In the genomic region with DNA sequence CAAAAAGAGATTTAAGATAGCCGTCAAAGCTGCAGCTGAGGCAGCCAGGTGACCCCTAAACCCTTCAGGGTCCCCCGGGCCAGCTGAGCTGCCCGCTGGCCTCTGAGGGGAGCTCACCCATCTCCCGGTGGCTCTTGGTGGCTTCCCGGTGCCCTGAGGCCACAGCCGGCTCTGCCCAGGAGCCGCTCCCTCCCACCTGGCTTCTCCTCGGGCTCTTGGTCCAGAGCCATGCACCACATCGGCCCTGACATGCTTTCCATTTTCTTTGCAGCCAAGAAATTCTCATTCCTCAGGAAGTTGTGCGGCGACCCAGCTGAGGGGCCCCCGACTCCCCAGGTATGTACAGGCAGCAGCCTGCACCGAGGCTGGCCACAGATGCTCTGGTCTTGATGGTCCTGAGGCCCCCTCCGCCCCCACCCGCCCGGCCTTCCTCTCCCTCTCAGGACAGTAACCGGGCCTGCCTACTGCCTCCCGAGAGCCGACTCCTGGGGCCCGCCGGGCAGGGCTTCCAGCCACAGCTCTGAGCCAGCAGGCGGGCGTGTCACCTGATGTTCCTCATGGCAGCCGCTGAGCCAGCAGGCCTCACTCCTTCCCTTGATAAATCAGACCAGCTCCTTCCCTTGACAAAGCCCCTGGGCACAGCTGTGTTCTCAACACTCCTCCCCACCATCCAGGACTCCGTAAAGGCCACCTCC, we compare ENCODE assay signal across 19 cellular contexts. TPM values are rescaled to one million over a fixed set of nuclear protein-coding genes. Genes with fewer than 3 reads are reported as not detected.
A peak's percentile ranks its signal among the peaks of the same experiment; 100 is the strongest.
DNase-seq lines count a peak whose midpoint lies in the region; ATAC-seq and TF ChIP-seq lines count a peak whose summit lies in the region.
"Had no signal": no experiment of that assay in that cellular context is flagged by ENCODE, and none has a peak within 500 bp of the region (broad histone marks: within the 10 kb centered on the region; RNA-seq: fewer than 3 reads in every experiment).

No MANE protein-coding gene starts in this region.

- H3K9me3 ChIP-seq in AG04450 (ENCODE audit: control insufficient read depth, insufficient read depth, low read length) (peaks cover 7% of the 10 kb centered on the region; the same call in 1 of the 2 replicates), PC-3 (ENCODE audit: low read length) (no peaks in the 10 kb centered on the region)
- H3K9me3 ChIP-seq in naive thymus-derived CD4-positive, alpha-beta T cell (ENCODE audit: control insufficient read depth in 2 of 3, low read length in 3 of 3) = no peaks in the 10 kb centered on the region
- H3K9me3 ChIP-seq: Caco-2, left ventricle myocardium inferior had no signal

- no peaks in the 10 kb centered on the region for H3F3A ChIP-seq in PC-3 (ENCODE audit: low read length, unreplicated experiment)

- H3K27me3 ChIP-seq in AG04450 (ENCODE audit: control insufficient read depth, insufficient read depth, low read length) (no peaks in the 10 kb centered on the region), PC-3 (ENCODE audit: low read length) (no peaks in the 10 kb centered on the region)
- H3K27me3 ChIP-seq in naive thymus-derived CD4-positive, alpha-beta T cell (ENCODE audit: control insufficient read depth in 2 of 2, insufficient read depth in 2 of 2, low read length in 2 of 2) = no peaks in the 10 kb centered on the region

- peaks cover 0 to 3% (median 0%) of the 10 kb centered on the region in 11 donors for H3K9me3 Mint-ChIP-seq in naive thymus-derived CD4-positive, alpha-beta T cell
- H3K9me3 Mint-ChIP-seq: activated CD4-positive, alpha-beta memory T cell treated with anti-CD3 and anti-CD28 coated beads, Interleukin-2, amount 10 ng/mL, durations not matched to agents 7 days and 5 days; activated naive CD8-positive, alpha-beta T cell treated with anti-CD3 and anti-CD28 coated beads for 36 hours; activated T-cell treated with anti-CD3 and anti-CD28 coated beads, Interleukin-2, amount 50 U/mL, for 4 hours had no signal

- H3K4me3 ChIP-seq in AG04450 (ENCODE audit: low read depth, low read length) (no peak overlapping the region), PC-3 (ENCODE audit: low read length) (no peak overlapping the region)
- no peak overlapping the region for H3K4me3 ChIP-seq in naive thymus-derived CD4-positive, alpha-beta T cell (ENCODE audit: low read length)
- H3K4me3 ChIP-seq: left ventricle myocardium inferior had no signal

- H2AFZ ChIP-seq in PC-3 (ENCODE audit: low read length) = no peak overlapping the region

- no peaks in the 10 kb centered on the region for H3K36me3 ChIP-seq in naive thymus-derived CD4-positive, alpha-beta T cell (ENCODE audit: control insufficient read depth in 2 of 3, insufficient read depth in 3 of 3, low read length in 3 of 3)
- no peaks in the 10 kb centered on the region for H3K36me3 ChIP-seq in PC-3 (ENCODE audit: low read depth, low read length)
- H3K36me3 ChIP-seq: left ventricle myocardium inferior had no signal

- intact Hi-C loops in naive thymus-derived CD4-positive, alpha-beta T cell (cut with micrococcal nuclease) = no loop called here
- intact Hi-C loops in PC-3 (cut with micrococcal nuclease) = no loop called here

- peaks cover 0 to 8% (median 3%) of the 10 kb centered on the region in 7 donors for H3K4me1 Mint-ChIP-seq in naive thymus-derived CD4-positive, alpha-beta T cell

- no peak overlapping the region for H3K9ac ChIP-seq in PC-3 (ENCODE audit: low read length)

- no peaks in the 10 kb centered on the region for H3K9me2 ChIP-seq in PC-3 (replicated peaks; ENCODE audit: low read length)

- POLR2A ChIA-PET in AG04450 (lab: Yijun Ruan, JAX) = interaction anchor here (0.7 kb wide), 1 partner anchor 121 kb away, joined by 5 read pairs; no protein-coding TSS in a partner anchor
- POLR2A ChIA-PET in naive thymus-derived CD4-positive, alpha-beta T cell (lab: Charles Lee) = no interaction called here
- POLR2A ChIA-PET in PC-3 (lab: Charles Lee; ENCODE audit: unreplicated experiment) = no interaction called here

- BruUV-seq in PC-3 (replicated peaks; lab: Mats Ljungman, UMichigan) = no TSS peak

- DNase-seq in AG04450 (ENCODE audit: low read depth, low spot score) = no peak
- DNase-seq in M059J (ENCODE audit: low read depth) = peak; percentile 19
- peak; percentile 50 for DNase-seq in cerebellar cortex (ENCODE audit: low spot score)
- no peak for DNase-seq in naive thymus-derived CD4-positive, alpha-beta T cell
- DNase-seq in PC-3 = no peak
- DNase-seq in DMS153 treated with DMSO at 0.1 percent for 48 hours (lab: John Stamatoyannopoulos, UW; ENCODE audit: unreplicated experiment) = no peak
- no peak for DNase-seq in foreskin melanocyte
- no peak for DNase-seq in stimulated activated CD4-positive, alpha-beta T cell treated with anti-CD3 and anti-CD28 coated beads, Interleukin-2, amount 100 ng/mL, for 24 hours
- DNase-seq: activated CD4-positive, alpha-beta memory T cell treated with anti-CD3 and anti-CD28 coated beads, Interleukin-2, amount 10 ng/mL, durations not matched to agents 7 days and 5 days; activated naive CD8-positive, alpha-beta T cell treated with anti-CD3 and anti-CD28 coated beads for 36 hours; activated T-cell treated with anti-CD3 and anti-CD28 coated beads, Interleukin-2, amount 50 U/mL, for 4 hours; Caco-2; effector memory CD4-positive, alpha-beta T cell; GF-D8; left ventricle myocardium inferior; NCI-H187 treated with DMSO at 0.1 percent for 48 hours; NCI-H524; stimulated activated naive CD8-positive, alpha-beta T cell treated with anti-CD3 and anti-CD28 coated beads, Interleukin-15, amount 100 ng/mL, for 72 hours had no signal

- no peak overlapping the region for H3K27ac Mint-ChIP-seq in naive thymus-derived CD4-positive, alpha-beta T cell
- H3K27ac Mint-ChIP-seq: activated CD4-positive, alpha-beta memory T cell treated with anti-CD3 and anti-CD28 coated beads, Interleukin-2, amount 10 ng/mL, durations not matched to agents 7 days and 5 days; activated naive CD8-positive, alpha-beta T cell treated with anti-CD3 and anti-CD28 coated beads for 36 hours; progenitor cell of endocrine pancreas had no signal

- peaks cover 0 to 7% (median 0%) of the 10 kb centered on the region in 5 donors for H3K27me3 Mint-ChIP-seq in naive thymus-derived CD4-positive, alpha-beta T cell

- H3K4me1 ChIP-seq in naive thymus-derived CD4-positive, alpha-beta T cell (ENCODE audit: control insufficient read depth in 2 of 2, insufficient read depth in 2 of 2, low read length in 2 of 2) = peaks cover 0 to 3% of the 10 kb centered on the region in 2 donors
- H3K4me1 ChIP-seq in PC-3 (ENCODE audit: insufficient read depth, low read length) = no peaks in the 10 kb centered on the region
- H3K4me1 ChIP-seq: Caco-2 had no signal

- no peaks in the 10 kb centered on the region for H4K20me1 ChIP-seq in PC-3 (ENCODE audit: low read length)

- H3K4me2 ChIP-seq in PC-3 (ENCODE audit: low read length) = no peak overlapping the region

- peak overlapping the region; percentile 21 for H3K27ac ChIP-seq in AG04450 (ENCODE audit: low read depth, low read length)
- H3K27ac ChIP-seq in naive thymus-derived CD4-positive, alpha-beta T cell (ENCODE audit: low read depth, low read length) = no peak overlapping the region
- H3K27ac ChIP-seq in PC-3 (ENCODE audit: low read length) = no peak overlapping the region
- H3K27ac ChIP-seq: left ventricle myocardium inferior had no signal

- ATAC-seq in naive thymus-derived CD4-positive, alpha-beta T cell = peak; percentile 6
- ATAC-seq in PC-3 = no peak
- ATAC-seq: activated T-cell treated with anti-CD3 and anti-CD28 coated beads, Interleukin-2, amount 50 U/mL, for 4 hours; stimulated activated naive CD8-positive, alpha-beta T cell treated with anti-CD3 and anti-CD28 coated beads, Interleukin-15, amount 100 ng/mL, for 72 hours had no signal

- TF ChIP-seq CTCF in AG04450 (IDR thresholded peaks at IDR 0.05; ENCODE audit: low read depth, low read length) (no peak), PC-3 (conservative IDR thresholded peaks at IDR 0.05; ENCODE audit: low read depth, low read length) (no peak)

- no peaks in the 10 kb centered on the region for H3K79me2 ChIP-seq in PC-3 (ENCODE audit: low read length)

- H3K36me3 Mint-ChIP-seq in naive thymus-derived CD4-positive, alpha-beta T cell = no peaks in the 10 kb centered on the region
- H3K36me3 Mint-ChIP-seq: activated naive CD8-positive, alpha-beta T cell treated with anti-CD3 and anti-CD28 coated beads for 36 hours had no signal

- CTCF ChIA-PET in AG04450 (lab: Charles Lee) (no interaction called here), PC-3 (lab: Charles Lee) (no interaction called here)
- CTCF ChIA-PET in naive thymus-derived CD4-positive, alpha-beta T cell (lab: Charles Lee) = no interaction called here

- H3K4me3 Mint-ChIP-seq in naive thymus-derived CD4-positive, alpha-beta T cell = no peak overlapping the region
- H3K4me3 Mint-ChIP-seq: activated CD4-positive, alpha-beta memory T cell treated with anti-CD3 and anti-CD28 coated beads, Interleukin-2, amount 10 ng/mL, durations not matched to agents 7 days and 5 days; activated naive CD8-positive, alpha-beta T cell treated with anti-CD3 and anti-CD28 coated beads for 36 hours; activated T-cell treated with anti-CD3 and anti-CD28 coated beads, Interleukin-2, amount 50 U/mL, for 4 hours; stimulated activated naive CD8-positive, alpha-beta T cell treated with anti-CD3 and anti-CD28 coated beads, Interleukin-15, amount 100 ng/mL, for 72 hours had no signal

RNA-seq across cellular contexts. Expression of a gene that starts 28.4 kb away (rescaled TPM):
- 0.20 TPM in 2 replicates for polyA plus RNA-seq in AG04450 (2011; rRNA removed)
- 0.51 and 0.61 TPM in 2 replicates for polyA minus RNA-seq in AG04450 (2011; rRNA and poly(A)+ RNA removed)
- 0.10 and 1.9 TPM in 2 replicates for total RNA-seq in M059J (2014; rRNA removed; shearing (Covaris generic))
- 10 to 100 TPM; 13.2 to 28.1 (median 18.1) TPM for total RNA-seq in naive thymus-derived CD4-positive, alpha-beta T cell
- under 1 TPM; 0.15 to 0.16 TPM for polyA plus RNA-seq in naive thymus-derived CD4-positive, alpha-beta T cell
- 4.1 and 4.6 TPM in 2 replicates for total RNA-seq in PC-3 (2014; rRNA removed)

RNA-seq across cellular contexts. Expression of a gene that starts 41.9 kb away (rescaled TPM):
- 2.2 and 3.7 TPM in 2 replicates for polyA plus RNA-seq in AG04450 (2011; rRNA removed)
- polyA minus RNA-seq in AG04450 (2011; rRNA and poly(A)+ RNA removed) = 3.3 and 3.4 TPM in 2 replicates
- total RNA-seq in M059J (2014; rRNA removed; shearing (Covaris generic)) = 0.32 and 0.37 TPM in 2 replicates
- total RNA-seq in naive thymus-derived CD4-positive, alpha-beta T cell = 1 to 10 TPM in 4 of 5 experiments, under 1 TPM in 1; 0.68 to 1.6 (median 1.1) TPM
- under 1 TPM in 1 of 2 donors, not detected in 1; 0.07 TPM for polyA plus RNA-seq in naive thymus-derived CD4-positive, alpha-beta T cell
- total RNA-seq in PC-3 (2014; rRNA removed) = 3.1 and 5.8 TPM in 2 replicates

Comparison
In these comparisons a context has a peak if more than half of its experiments do, and no peak if none do; other contexts are left out.
1. DNase-seq: peak in M059J (single experiment) and cerebellar cortex (single experiment); none in AG04450 (single experiment), naive thymus-derived CD4-positive, alpha-beta T cell (0 of 9), PC-3 (single experiment), DMS153 treated with DMSO at 0.1 percent for 48 hours (single experiment), foreskin melanocyte (single experiment) and stimulated activated CD4-positive, alpha-beta T cell treated with anti-CD3 and anti-CD28 coated beads, Interleukin-2, amount 100 ng/mL, for 24 hours (0 of 2).